In the genomic region with DNA sequence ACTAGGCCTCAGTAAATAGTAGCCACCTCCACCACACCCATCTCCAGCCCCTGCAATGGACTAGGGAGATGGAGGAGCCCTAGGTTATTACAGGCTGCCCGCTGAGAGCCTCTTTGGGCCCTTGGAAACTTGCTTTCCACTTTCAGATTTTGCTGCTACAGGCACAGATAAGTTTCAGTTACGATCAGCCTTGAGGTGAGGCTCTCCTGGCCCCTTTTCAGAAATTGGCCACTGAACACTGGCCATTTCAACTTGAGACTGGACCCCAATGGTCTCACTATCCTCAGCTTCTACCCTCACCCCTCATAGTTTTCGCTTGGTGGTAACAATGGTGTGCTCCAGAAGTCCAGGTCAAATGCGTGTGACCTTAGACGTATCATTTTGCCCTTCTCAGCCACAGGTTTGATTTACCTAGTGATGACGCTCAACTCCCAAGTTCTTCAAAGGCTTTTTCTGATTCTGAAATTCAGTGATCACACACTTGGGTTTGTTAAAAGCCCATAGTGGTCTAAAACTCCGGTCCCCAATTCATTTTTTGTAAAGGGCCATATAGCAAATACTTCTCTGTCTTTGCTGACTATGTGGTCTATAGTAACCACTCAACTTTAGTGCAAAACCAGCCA, we compare ENCODE assay signal across 10 cellular contexts. TPM values are rescaled to one million over a fixed set of nuclear protein-coding genes. Genes with fewer than 3 reads are reported as not detected.
A peak's percentile ranks its signal among the peaks of the same experiment; 100 is the strongest.
DNase-seq lines count a peak whose midpoint lies in the region; ATAC-seq, FAIRE-seq and TF ChIP-seq lines count a peak whose summit lies in the region.
"Had no signal": no experiment of that assay in that cellular context is flagged by ENCODE, and none has a peak within 500 bp of the region (broad histone marks: within the 10 kb centered on the region; RNA-seq: fewer than 3 reads in every experiment).

No MANE protein-coding gene starts in this region.

- H4K20me1 ChIP-seq in K562 (replicated peaks; ENCODE audit: control insufficient read depth, insufficient read depth, low read length): 0 out of 2 replicates have a peak, but pooled peaks cover 5% of the 10 kb centered on the region

- WGBS in K562 (ENCODE audit: insufficient coverage, low coverage, missing lambda C conversion rate): 13% methylated on average over 7 of the region's 7 CpGs

- ATAC-seq in K562 (peak; percentile 24), lower lobe of right lung (peak in 1 of 2 donors; percentile 4), upper lobe of right lung (no peak), HG03108 (IDR thresholded peaks at IDR 0.05; ENCODE audit: unreplicated experiment) (no peak)

- H3K36me3 ChIP-seq in K562 (ENCODE audit: control insufficient read depth, insufficient read depth, low read length) (peaks cover 69% of the 10 kb centered on the region), lower lobe of right lung (peaks cover 48% of the 10 kb centered on the region), upper lobe of right lung (peaks cover 37% of the 10 kb centered on the region)

- peak overlapping the region; percentile 92 to 97 for H3K9ac ChIP-seq in K562 (ENCODE audit: insufficient read depth in 1 of 2, low read depth in 2 of 2, low read length in 2 of 2)

- CTCF ChIA-PET in K562 (lab: Yijun Ruan, JAX; ENCODE audit: low intra/inter-chr PET ratio): no interaction called here

- peaks cover 73% of the 10 kb centered on the region for H3K79me2 ChIP-seq in K562 (ENCODE audit: control insufficient read depth, insufficient read depth, low read length)

- H3K4me3 ChIP-seq in K562 (peak overlapping the region; percentile 69), lower lobe of right lung (peak overlapping the region; percentile 88), upper lobe of right lung (peak overlapping the region; percentile 97)

- BruUV-seq in K562 (replicated peaks; lab: Mats Ljungman, UMichigan): no TSS peak

- H3K9me1 ChIP-seq in K562 (ENCODE audit: control insufficient read depth, insufficient read depth, low read length): no peaks in the 10 kb centered on the region

- no peak for DNase-seq in activated naive CD4-positive, alpha-beta T cell (lab: John Stamatoyannopoulos, UW)
- peak in 1 of 4 experiments; percentile 13 for DNase-seq in K562 (ENCODE audit: extremely low read depth in 1 of 4, low spot score in 3 of 4)
- no peak for DNase-seq in lower lobe of right lung
- no peak for DNase-seq in upper lobe of right lung
- DNase-seq in NK-92 (lab: John Stamatoyannopoulos, UW; ENCODE audit: unreplicated experiment): no peak
- no peak for DNase-seq in GM20000 (ENCODE audit: low spot score)
- DNase-seq: NCI-H1092 had no signal

- H3K4me1 ChIP-seq in K562 (replicated peaks in 1 of 2; ENCODE audit: control insufficient read depth in 2 of 2, insufficient read depth in 2 of 2, low read length in 2 of 2) (peaks cover 12 to 13% of the 10 kb centered on the region in 2 experiments; a peak in 4 of 5 replicates), lower lobe of right lung (peaks cover 43% of the 10 kb centered on the region), upper lobe of right lung (peaks cover 28% of the 10 kb centered on the region)

- H3K27ac Mint-ChIP-seq in activated naive CD4-positive, alpha-beta T cell treated with anti-CD3 and anti-CD28 coated beads, Interleukin-2, amount 50 U/mL, for 24 hours: peak overlapping the region; percentile 76

- H3K9me3 ChIP-seq in K562 (replicated peaks; ENCODE audit: control insufficient read depth, insufficient read depth, low read depth, low read length) (no peaks in the 10 kb centered on the region), lower lobe of right lung (no peaks in the 10 kb centered on the region), upper lobe of right lung (no peaks in the 10 kb centered on the region)

- H3K27me3 ChIP-seq in K562 (ENCODE audit: control insufficient read depth in 2 of 2, insufficient read depth in 2 of 2, low read length in 2 of 2): no peaks in the 10 kb centered on the region
- no peaks in the 10 kb centered on the region for H3K27me3 ChIP-seq in lower lobe of right lung (ENCODE audit: low read depth)
- H3K27me3 ChIP-seq in upper lobe of right lung: no peaks in the 10 kb centered on the region

- TF ChIP-seq RAD21 in K562 (CRISPR knock-in tag; conservative IDR thresholded peaks at IDR 0.05 in 1 of 2, IDR thresholded peaks at IDR 0.05 in 1 of 2): no peak

- peak overlapping the region; percentile 90 for H3K4me3 Mint-ChIP-seq in activated naive CD4-positive, alpha-beta T cell treated with anti-CD3 and anti-CD28 coated beads, Interleukin-2, amount 50 U/mL, for 24 hours

- TF ChIP-seq CTCF in K562 (IDR thresholded peaks at IDR 0.05 in 2 of 3, conservative IDR thresholded peaks at IDR 0.05 in 1 of 3; ENCODE audit: insufficient read depth in 2 of 3, low read depth in 1 of 3, low read length in 3 of 3): no peak
- no peak for TF ChIP-seq CTCF in lower lobe of right lung (IDR thresholded peaks at IDR 0.05)
- no peak for TF ChIP-seq CTCF in upper lobe of right lung (IDR thresholded peaks at IDR 0.05)
- no peak for TF ChIP-seq CTCF in GM20000 (IDR thresholded peaks at IDR 0.05; ENCODE audit: extremely low read depth, missing control alignments)

- peaks cover 55% of the 10 kb centered on the region for H3K4me1 Mint-ChIP-seq in activated naive CD4-positive, alpha-beta T cell treated with anti-CD3 and anti-CD28 coated beads, Interleukin-2, amount 50 U/mL, for 24 hours

- H3K27me3 Mint-ChIP-seq in activated naive CD4-positive, alpha-beta T cell treated with anti-CD3 and anti-CD28 coated beads, Interleukin-2, amount 50 U/mL, for 24 hours: no peaks in the 10 kb centered on the region

- FAIRE-seq in K562 (lab: Jason Lieb, UNC): no peak
- FAIRE-seq: endometrium had no signal

- intact Hi-C loops in K562 (cut with micrococcal nuclease): loop anchor here (5.0 kb wide), 2 partner anchors 84 to 141 kb away; partner anchors contain the start of gene LITAFD
- intact Hi-C loops in lower lobe of right lung (cut with DNase I): no loop called here
- intact Hi-C loops in upper lobe of right lung (cut with DNase I): no loop called here

- H3K9me3 Mint-ChIP-seq in activated naive CD4-positive, alpha-beta T cell treated with anti-CD3 and anti-CD28 coated beads, Interleukin-2, amount 50 U/mL, for 24 hours: no peaks in the 10 kb centered on the region

- no peak overlapping the region for H2AFZ ChIP-seq in K562 (ENCODE audit: low read depth, low read length)

- H3K27ac ChIP-seq in K562 (ENCODE audit: extremely low read depth, low read depth, low read length) (peak overlapping the region; percentile 88), lower lobe of right lung (peak overlapping the region; percentile 87), upper lobe of right lung (peak overlapping the region; percentile 88)

- TF ChIP-seq EP300 in K562 (IDR thresholded peaks at IDR 0.05; ENCODE audit: low read length): no peak

- H3K36me3 Mint-ChIP-seq in activated naive CD4-positive, alpha-beta T cell treated with anti-CD3 and anti-CD28 coated beads, Interleukin-2, amount 50 U/mL, for 24 hours: peaks cover 10% of the 10 kb centered on the region

- no peak for TF ChIP-seq POLR2A in K562 (conservative IDR thresholded peaks at IDR 0.05)

- peak overlapping the region; percentile 97 for H3K4me2 ChIP-seq in K562 (ENCODE audit: insufficient read depth, low read length)

- in situ Hi-C loops in K562 (cut with MboI): no loop called here

- POLR2A ChIA-PET in K562 (lab: Yijun Ruan, JAX): interaction anchor here (0.6 to 2.0 kb wide), 5 partner anchors 12 to 257 kb away, joined by 3 to 6 read pairs (median 3); no protein-coding TSS in a partner anchor

TF ChIP-seq in K562, 482 proteins besides CTCF, POLR2A, EP300 and RAD21:
- TF ChIP-seq PHF21A (IDR thresholded peaks at IDR 0.05; ENCODE audit: borderline replicate concordance, low read depth) (no peak), CHD1 (IDR thresholded peaks at IDR 0.05; ENCODE audit: low read length) (peak; percentile 23)

RNA-seq across cellular contexts. Expression of gene PMM2, which starts 1.0 kb away (rescaled TPM):
- total RNA-seq in K562 (2011; cell fraction: chromatin; rRNA removed; ENCODE audit: low replicate concordance): 104 and 130 TPM in 2 replicates
- 64.9 and 66.9 TPM in 2 replicates for total RNA-seq in K562 (2011; cell fraction: nucleolus; rRNA removed)
- 106 and 149 TPM in 2 replicates for total RNA-seq in K562 (2011; cell fraction: nucleoplasm; rRNA removed)
- 17.8 and 30.4 TPM in 2 replicates for total RNA-seq in K562 (2014; rRNA removed)
- total RNA-seq in K562 (2014; rRNA removed; fragmentation: Illumina TruSeq; extraction: Trizol): 29.8 and 33.9 TPM in 2 replicates
- total RNA-seq in K562 (2015; rRNA removed; fragmentation: Illumina TruSeq; extraction: Trizol): 37.6 and 42.7 TPM in 2 replicates
- total RNA-seq in K562 (2021): 28.9 and 32.0 TPM in 2 replicates
- polyA plus RNA-seq in K562 (2011; rRNA removed): 16.3 and 21.1 TPM in 2 replicates
- 11.9 and 14.4 TPM in 2 replicates for polyA plus RNA-seq in K562 (2011; cell fraction: cytosol; rRNA removed)
- polyA plus RNA-seq in K562 (2011; cell fraction: nucleus; rRNA removed): 24.1 and 29.4 TPM in 2 replicates
- 20.8 and 23.0 TPM in 2 replicates for polyA plus RNA-seq in K562 (2012)
- polyA plus RNA-seq in K562 (2014; fragmentation: Illumina TruSeq; extraction: Trizol): 27.2 and 34.0 TPM in 2 replicates
- 1 to 10 TPM; 5.6 to 7.8 TPM for polyA plus RNA-seq in K562 (2014; fragmentation: Nextera tagmentation; extraction: Ambion mirVana)
- polyA plus RNA-seq in K562 (2014; rRNA removed): 25.9 and 27.1 TPM in 2 replicates
- 18.4 and 27.8 TPM in 2 replicates for polyA minus RNA-seq in K562 (2011; rRNA and poly(A)+ RNA removed)
- polyA minus RNA-seq in K562 (2011; cell fraction: cytosol; rRNA and poly(A)+ RNA removed): 10.2 and 16.6 TPM in 2 replicates
- 22.2 and 42.1 TPM in 2 replicates for polyA minus RNA-seq in K562 (2011; cell fraction: nucleus; rRNA and poly(A)+ RNA removed)
- 39.3 TPM for total RNA-seq in lower lobe of right lung
- 36.8 TPM for total RNA-seq in upper lobe of right lung

RNA-seq across cellular contexts. Expression of gene TMEM186, which starts 1.2 kb away (rescaled TPM):
- total RNA-seq in K562 (2011; cell fraction: chromatin; rRNA removed; ENCODE audit: low replicate concordance): 12.4 and 19.3 TPM in 2 replicates
- 17.0 and 19.2 TPM in 2 replicates for total RNA-seq in K562 (2011; cell fraction: nucleolus; rRNA removed)
- total RNA-seq in K562 (2011; cell fraction: nucleoplasm; rRNA removed): 21.9 and 24.2 TPM in 2 replicates
- 10.1 and 11.2 TPM in 2 replicates for total RNA-seq in K562 (2014; rRNA removed)
- 13.1 and 15.4 TPM in 2 replicates for total RNA-seq in K562 (2014; rRNA removed; fragmentation: Illumina TruSeq; extraction: Trizol)
- total RNA-seq in K562 (2015; rRNA removed; fragmentation: Illumina TruSeq; extraction: Trizol): 10.1 and 11.0 TPM in 2 replicates
- total RNA-seq in K562 (2021): 17.8 TPM in 2 replicates
- polyA plus RNA-seq in K562 (2011; rRNA removed): 14.9 and 16.4 TPM in 2 replicates
- 15.7 and 17.1 TPM in 2 replicates for polyA plus RNA-seq in K562 (2011; cell fraction: cytosol; rRNA removed)
- polyA plus RNA-seq in K562 (2011; cell fraction: nucleus; rRNA removed): 14.9 and 17.5 TPM in 2 replicates
- 15.0 and 20.4 TPM in 2 replicates for polyA plus RNA-seq in K562 (2012)
- 16.2 and 19.7 TPM in 2 replicates for polyA plus RNA-seq in K562 (2014; fragmentation: Illumina TruSeq; extraction: Trizol)
- polyA plus RNA-seq in K562 (2014; fragmentation: Nextera tagmentation; extraction: Ambion mirVana): 10 to 100 TPM; 27.3 to 33.4 TPM
- polyA plus RNA-seq in K562 (2014; rRNA removed): 17.3 and 18.5 TPM in 2 replicates
- 12.7 and 13.4 TPM in 2 replicates for polyA minus RNA-seq in K562 (2011; rRNA and poly(A)+ RNA removed)
- 4.6 and 4.8 TPM in 2 replicates for polyA minus RNA-seq in K562 (2011; cell fraction: cytosol; rRNA and poly(A)+ RNA removed)
- polyA minus RNA-seq in K562 (2011; cell fraction: nucleus; rRNA and poly(A)+ RNA removed): 4.3 and 8.0 TPM in 2 replicates
- total RNA-seq in lower lobe of right lung: 8.6 TPM
- 9.1 TPM for total RNA-seq in upper lobe of right lung
